ENCODE assay signal across 4 cellular contexts in genomic region chr13:28131646-28132045, GRCh38. TPM values are rescaled to one million over a fixed set of nuclear protein-coding genes. Genes with fewer than 3 reads are reported as not detected.
"Had no signal": no experiment of that assay in that cellular context is flagged by ENCODE, and none has a peak within 500 bp of the region (broad histone marks: within the 10 kb centered on the region; RNA-seq: fewer than 3 reads in every experiment).

No MANE protein-coding gene starts in this region.

- ATAC-seq: GM12878 had no signal

- DNase-seq: GDM1, GF-D8 had no signal

- H3K4me3 ChIP-seq: GM12878 had no signal

RNA-seq across cellular contexts. Expression of gene FLT3, which starts 31.3 kb away (rescaled TPM):
- total RNA-seq: G401 had no signal
